In the genomic region with DNA sequence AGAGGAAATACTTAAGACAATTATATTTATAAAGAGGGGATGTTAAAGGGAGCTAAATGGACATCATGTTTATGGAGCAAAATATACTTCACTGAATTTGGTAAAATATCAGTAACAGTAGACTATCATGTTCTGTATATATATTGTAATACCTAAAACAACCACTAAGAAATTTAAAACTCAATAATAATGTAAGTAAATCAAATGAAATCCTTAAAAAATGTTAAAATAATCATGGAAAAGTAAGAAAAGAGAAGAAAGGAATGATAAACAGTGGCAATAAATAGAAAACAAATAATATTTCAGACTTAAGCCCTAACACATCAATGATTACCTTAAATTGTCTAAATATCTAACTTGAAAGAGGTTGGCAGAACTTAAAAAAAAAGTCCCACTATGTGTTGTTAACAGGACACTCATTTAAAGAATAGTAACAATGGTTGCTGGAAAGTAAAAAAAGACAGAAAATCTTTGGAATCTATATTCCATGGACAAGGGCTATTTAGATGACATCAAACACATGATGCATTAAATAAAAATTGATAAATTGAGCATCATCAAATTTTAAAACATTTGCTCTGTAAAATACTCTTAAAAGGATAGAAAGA, we compare ENCODE assay signal across 18 cellular contexts.
"Had no signal": no experiment of that assay in that cellular context is flagged by ENCODE, and none has a peak within 500 bp of the region (broad histone marks: within the 10 kb centered on the region; RNA-seq: fewer than 3 reads in every experiment).

No MANE protein-coding gene starts in this region.

- H3K27ac ChIP-seq: gastrocnemius medialis, left lung, spleen, transverse colon, VCaP had no signal

- H3K9me3 ChIP-seq: gastrocnemius medialis, left lung, spleen, transverse colon had no signal

- H3K4me3 Mint-ChIP-seq: activated CD4-positive, alpha-beta T cell treated with anti-CD3 and anti-CD28 coated beads for 36 hours; activated CD8-positive, alpha-beta T cell treated with anti-CD3 and anti-CD28 coated beads for 36 hours; activated naive CD8-positive, alpha-beta T cell treated with anti-CD3 and anti-CD28 coated beads, Interleukin-2, amount 10 ng/mL, durations not matched to agents 7 days and 5 days; activated T-cell treated with anti-CD3 and anti-CD28 coated beads, Interleukin-2, amount 50 U/mL, for 72 hours; memory B cell; stimulated activated naive B cell treated with anti-CD40 and anti-IgM and Interleukin-4, amounts not matched to agents 10 μg/mL and 1 μg/mL and 100 μg/mL, for 72 hours had no signal

- H3K36me3 Mint-ChIP-seq: activated naive CD8-positive, alpha-beta T cell treated with anti-CD3 and anti-CD28 coated beads, Interleukin-2, amount 10 ng/mL, durations not matched to agents 7 days and 5 days; memory B cell; stimulated activated naive B cell treated with anti-CD40 and anti-IgM and Interleukin-4, amounts not matched to agents 10 μg/mL and 1 μg/mL and 100 μg/mL, for 72 hours had no signal

- H3K4me1 Mint-ChIP-seq: activated CD4-positive, alpha-beta T cell treated with anti-CD3 and anti-CD28 coated beads for 36 hours; activated naive CD8-positive, alpha-beta T cell treated with anti-CD3 and anti-CD28 coated beads, Interleukin-2, amount 10 ng/mL, durations not matched to agents 7 days and 5 days; memory B cell; stimulated activated naive B cell treated with anti-CD40 and anti-IgM and Interleukin-4, amounts not matched to agents 10 μg/mL and 1 μg/mL and 100 μg/mL, for 72 hours had no signal

- DNase-seq: activated CD4-positive, alpha-beta T cell treated with anti-CD3 and anti-CD28 coated beads for 36 hours; activated CD8-positive, alpha-beta memory T cell treated with anti-CD3 and anti-CD28 coated beads, Interleukin-2, amount 50 U/mL, for 4 hours; activated CD8-positive, alpha-beta T cell treated with anti-CD3 and anti-CD28 coated beads for 36 hours; activated gamma-delta T cell treated with Interleukin-2 at 50 U/mL for 16 hours; activated naive CD8-positive, alpha-beta T cell treated with anti-CD3 and anti-CD28 coated beads, Interleukin-2, amount 10 ng/mL, durations not matched to agents 7 days and 5 days; activated T-cell treated with anti-CD3 and anti-CD28 coated beads, Interleukin-2, amount 50 U/mL, for 72 hours; aorta; gastrocnemius medialis; islet precursor cell; left lung; right cardiac atrium; spleen; stimulated activated CD4-positive, alpha-beta T cell treated with anti-CD3 and anti-CD28 coated beads, Interleukin-1b, Interleukin-23, amount 100 ng/mL, for 48 hours; stimulated activated naive B cell treated with anti-CD40 and anti-IgM and Interleukin-4, amounts not matched to agents 10 μg/mL and 1 μg/mL and 100 μg/mL, for 72 hours; T-helper 1 cell; transverse colon had no signal

- H3K27ac Mint-ChIP-seq: activated CD4-positive, alpha-beta T cell treated with anti-CD3 and anti-CD28 coated beads for 36 hours; activated CD8-positive, alpha-beta T cell treated with anti-CD3 and anti-CD28 coated beads for 36 hours; activated naive CD8-positive, alpha-beta T cell treated with anti-CD3 and anti-CD28 coated beads, Interleukin-2, amount 10 ng/mL, durations not matched to agents 7 days and 5 days; activated T-cell treated with anti-CD3 and anti-CD28 coated beads, Interleukin-2, amount 50 U/mL, for 72 hours; memory B cell; stimulated activated naive B cell treated with anti-CD40 and anti-IgM and Interleukin-4, amounts not matched to agents 10 μg/mL and 1 μg/mL and 100 μg/mL, for 72 hours had no signal

- H3K36me3 ChIP-seq: gastrocnemius medialis, left lung, spleen, transverse colon had no signal

- ATAC-seq: activated CD4-positive, alpha-beta T cell treated with anti-CD3 and anti-CD28 coated beads for 36 hours; activated CD8-positive, alpha-beta T cell treated with anti-CD3 and anti-CD28 coated beads for 36 hours; activated T-cell treated with anti-CD3 and anti-CD28 coated beads, Interleukin-2, amount 50 U/mL, for 72 hours; gastrocnemius medialis; left lung; right cardiac atrium; stimulated activated naive B cell treated with anti-CD40 and anti-IgM and Interleukin-4, amounts not matched to agents 10 μg/mL and 1 μg/mL and 100 μg/mL, for 72 hours had no signal

- H3K9me3 Mint-ChIP-seq: activated naive CD8-positive, alpha-beta T cell treated with anti-CD3 and anti-CD28 coated beads, Interleukin-2, amount 10 ng/mL, durations not matched to agents 7 days and 5 days; memory B cell had no signal

- H3K27me3 ChIP-seq: gastrocnemius medialis, left lung, spleen, transverse colon had no signal

- H3K4me3 ChIP-seq: gastrocnemius medialis, left lung, spleen, transverse colon had no signal

- H3K4me1 ChIP-seq: gastrocnemius medialis, left lung, spleen, transverse colon had no signal

- H3K27me3 Mint-ChIP-seq: activated CD4-positive, alpha-beta T cell treated with anti-CD3 and anti-CD28 coated beads for 36 hours; activated CD8-positive, alpha-beta T cell treated with anti-CD3 and anti-CD28 coated beads for 36 hours; activated naive CD8-positive, alpha-beta T cell treated with anti-CD3 and anti-CD28 coated beads, Interleukin-2, amount 10 ng/mL, durations not matched to agents 7 days and 5 days; memory B cell; stimulated activated naive B cell treated with anti-CD40 and anti-IgM and Interleukin-4, amounts not matched to agents 10 μg/mL and 1 μg/mL and 100 μg/mL, for 72 hours had no signal
